23 cellular contexts compared by ENCODE assay signal in the genomic region with DNA sequence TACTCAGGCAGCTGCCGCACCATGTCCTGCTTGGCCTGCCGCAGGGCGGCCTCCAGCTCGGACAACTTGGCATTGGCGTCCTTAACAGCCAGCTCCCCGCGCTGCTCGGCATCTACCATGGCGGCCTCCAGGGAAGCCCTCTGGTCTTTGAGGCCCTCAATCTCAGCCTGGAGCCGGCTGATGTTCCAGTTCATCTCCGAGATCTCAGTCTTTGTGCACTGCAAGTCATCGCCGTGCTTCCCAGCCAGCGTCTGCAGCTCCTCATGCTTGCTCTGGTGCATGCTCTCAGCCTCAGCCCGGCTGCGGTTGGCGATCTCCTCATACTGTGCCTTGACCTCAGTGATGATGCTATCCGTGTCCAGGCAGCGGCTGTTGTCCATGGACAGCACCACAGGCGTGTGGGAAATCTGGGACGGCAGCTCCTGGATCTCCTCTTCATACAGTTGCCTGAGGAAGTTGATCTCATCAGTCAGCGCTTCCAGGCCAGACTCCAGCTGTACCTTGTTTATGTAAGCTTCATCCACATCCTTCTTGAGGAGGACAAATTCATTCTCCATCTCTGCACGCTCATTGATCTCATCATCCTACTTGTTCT. TPM values are rescaled to one million over a fixed set of nuclear protein-coding genes. Genes with fewer than 3 reads are reported as not detected.
DNase-seq lines count a peak whose midpoint lies in the region; ATAC-seq, FAIRE-seq and TF ChIP-seq lines count a peak whose summit lies in the region.
"Had no signal": no experiment of that assay in that cellular context is flagged by ENCODE, and none has a peak within 500 bp of the region (broad histone marks: within the 10 kb centered on the region; RNA-seq: fewer than 3 reads in every experiment).

No MANE protein-coding gene starts in this region.

- no peak overlapping the region for H3K18ac ChIP-seq in IMR-90 (ENCODE audit: low read depth, low read length)

- ATAC-seq in IMR-90 (ENCODE audit: low read depth) (no peak), HG03025 (IDR thresholded peaks at IDR 0.05; ENCODE audit: low FRiP score, unreplicated experiment) (no peak)
- ATAC-seq: GM23338 had no signal

- no peaks in the 10 kb centered on the region for H3K79me2 ChIP-seq in astrocyte (ENCODE audit: insufficient read depth, low read length)

- WGBS in IMR-90 (ENCODE audit: extremely low coverage in 2 of 2, insufficient read length in 1 of 2), 2 experiments = 83% methylated on average over 19 of the region's 23 CpGs; no CpG with 5 or more reads in 1 of the 2 experiments
- 95 to 96% methylated on average over 19 to 23 of the region's 23 CpGs for WGBS in endodermal cell (ENCODE audit: insufficient coverage in 1 of 2, insufficient read length in 1 of 2), 2 experiments
- 86 to 93% (median 89%) methylated on average over 19 to 23 of the region's 23 CpGs for WGBS in stomach, 5 donors

- intact Hi-C loops in IMR-90 (cut with micrococcal nuclease) = no loop called here
- intact Hi-C loops in stomach (cut with DNase I; ENCODE audit: low total_unique reads) = no loop called here
- intact Hi-C loops in dorsolateral prefrontal cortex (cut with DNase I) = no loop called here

- H3K4ac ChIP-seq in IMR-90 (ENCODE audit: low read depth, low read length) = no peak overlapping the region

- dilution Hi-C loops in IMR-90 (cut with HindIII; ENCODE audit: low sequenced_read_pairs, unreplicated experiment) = no loop called here

- H3K4me3 Mint-ChIP-seq in astrocyte (ENCODE audit: unreplicated experiment) = no peak overlapping the region
- no peak overlapping the region for H3K4me3 Mint-ChIP-seq in endodermal cell
- H3K4me3 Mint-ChIP-seq: CD4-positive, alpha-beta memory T cell; GM23338 had no signal

- H3K27me3 Mint-ChIP-seq in astrocyte (ENCODE audit: low read depth, unreplicated experiment) (peaks cover 8% of the 10 kb centered on the region), endodermal cell (ENCODE audit: insufficient read depth) (peaks cover 2% of the 10 kb centered on the region)
- H3K27me3 Mint-ChIP-seq: CD4-positive, alpha-beta memory T cell had no signal

- peaks cover 4% of the 10 kb centered on the region for H3K9me3 Mint-ChIP-seq in astrocyte (ENCODE audit: unreplicated experiment)
- H3K9me3 Mint-ChIP-seq in endodermal cell = peaks cover 4% of the 10 kb centered on the region
- H3K9me3 Mint-ChIP-seq: IgD-negative memory B cell had no signal

- no peak overlapping the region for H2AK5ac ChIP-seq in IMR-90 (ENCODE audit: low read depth, low read length)

- H2BK120ac ChIP-seq in IMR-90 (ENCODE audit: low read depth, low read length) = no peak overlapping the region

- no peaks in the 10 kb centered on the region for H4K20me1 ChIP-seq in IMR-90 (ENCODE audit: insufficient read depth, low read length)
- H4K20me1 ChIP-seq in astrocyte (ENCODE audit: insufficient read depth, low read length) = no peaks in the 10 kb centered on the region

- H3K36me3 Mint-ChIP-seq in astrocyte (ENCODE audit: low read depth, unreplicated experiment) = peaks cover 2% of the 10 kb centered on the region
- no peaks in the 10 kb centered on the region for H3K36me3 Mint-ChIP-seq in endodermal cell (ENCODE audit: low read depth)
- H3K36me3 Mint-ChIP-seq: CD4-positive, alpha-beta memory T cell; IgD-negative memory B cell had no signal

- H3K4me2 ChIP-seq in IMR-90 (ENCODE audit: low read depth, low read length) = no peak overlapping the region
- no peak overlapping the region for H3K4me2 ChIP-seq in astrocyte (ENCODE audit: low read length)
- H3K4me2 ChIP-seq: GM23338, KMS-11, SK-N-SH had no signal

- H2AFZ ChIP-seq in IMR-90 (replicated peaks; ENCODE audit: low read length, poor library complexity) = no peak overlapping the region
- H2AFZ ChIP-seq in astrocyte (ENCODE audit: low read depth, low read length) = no peak overlapping the region
- H2AFZ ChIP-seq: GM23338 had no signal

- H3K4me1 Mint-ChIP-seq in astrocyte (ENCODE audit: low read depth, unreplicated experiment) (peaks cover 2% of the 10 kb centered on the region), endodermal cell (peaks cover 11% of the 10 kb centered on the region)
- H3K4me1 Mint-ChIP-seq: GM23338 had no signal

- peaks cover 28% of the 10 kb centered on the region for H3K27me3 ChIP-seq in IMR-90 (ENCODE audit: control insufficient read depth, insufficient read depth, low read length)
- no peaks in the 10 kb centered on the region for H3K27me3 ChIP-seq in astrocyte (ENCODE audit: insufficient read depth, low read length)
- no peaks in the 10 kb centered on the region for H3K27me3 ChIP-seq in endodermal cell (ENCODE audit: control insufficient read depth, insufficient read depth, low read length, poor library complexity, severe bottlenecking)
- H3K27me3 ChIP-seq in stomach = peaks cover 0 to 21% (median 4%) of the 10 kb centered on the region in 3 donors
- no peaks in the 10 kb centered on the region for H3K27me3 ChIP-seq in dorsolateral prefrontal cortex

- no peak overlapping the region for H4K8ac ChIP-seq in IMR-90 (ENCODE audit: low read depth in 2 of 2, low read length in 2 of 2)

- H3K4me1 ChIP-seq in IMR-90 (ENCODE audit: control insufficient read depth, insufficient read depth, low read length) (no peaks in the 10 kb centered on the region), astrocyte (ENCODE audit: insufficient read depth, low read length) (no peaks in the 10 kb centered on the region), endodermal cell (ENCODE audit: control insufficient read depth, insufficient read depth, low read length) (peaks cover under 1% of the 10 kb centered on the region), stomach (no peaks in the 10 kb centered on the region)
- H3K4me1 ChIP-seq: HAP-1 had no signal

- no peak overlapping the region for H3K23ac ChIP-seq in IMR-90 (ENCODE audit: low read depth, low read length)

- DNase-seq in IMR-90 = peak; percentile 61
- DNase-seq in astrocyte (ENCODE audit: low read depth) = no peak
- peak; percentile 21 for DNase-seq in endodermal cell
- peak; percentile 20 for DNase-seq in stomach
- no peak for DNase-seq in NCI-H2227 (lab: John Stamatoyannopoulos, UW; ENCODE audit: unreplicated experiment)
- no peak for DNase-seq in dorsolateral prefrontal cortex
- DNase-seq: C1 segment of cervical spinal cord; CD4-positive, alpha-beta memory T cell; COR-L47; DMS53; MM.1S; NCI-H2029; NCI-H526 treated with DMSO at 0.1 percent for 48 hours; SK-N-SH had no signal

- no peak overlapping the region for H3K56ac ChIP-seq in IMR-90 (ENCODE audit: extremely low read depth, insufficient read depth, low read length)

- CTCF ChIA-PET in IMR-90 (lab: Yijun Ruan, JAX) = interaction anchor here (0.6 kb wide), 1 partner anchor 21 kb away, joined by 6 read pairs; no protein-coding TSS in a partner anchor

- H3K27ac Mint-ChIP-seq in astrocyte (ENCODE audit: unreplicated experiment) = no peak overlapping the region
- no peak overlapping the region for H3K27ac Mint-ChIP-seq in endodermal cell
- H3K27ac Mint-ChIP-seq: GM23338, IgD-negative memory B cell had no signal

- no peak overlapping the region for H2BK15ac ChIP-seq in IMR-90 (ENCODE audit: low read depth, low read length)

- POLR2A ChIA-PET in IMR-90 (lab: Charles Lee; ENCODE audit: unreplicated experiment) = no interaction called here

- H3K36me3 ChIP-seq in IMR-90 (ENCODE audit: control insufficient read depth, insufficient read depth, low read length) = no peaks in the 10 kb centered on the region
- H3K36me3 ChIP-seq in astrocyte (ENCODE audit: insufficient read depth, low read length) = no peaks in the 10 kb centered on the region
- no peaks in the 10 kb centered on the region for H3K36me3 ChIP-seq in endodermal cell (ENCODE audit: control insufficient read depth, insufficient read depth, low read length)
- no peaks in the 10 kb centered on the region for H3K36me3 ChIP-seq in stomach
- H3K36me3 ChIP-seq: HAP-1 had no signal

- H4K5ac ChIP-seq in IMR-90 (ENCODE audit: low read depth, low read length) = no peak overlapping the region

- no peak for TF ChIP-seq CTCF in IMR-90 (conservative IDR thresholded peaks at IDR 0.05; ENCODE audit: low read depth, low read length)
- TF ChIP-seq CTCF in astrocyte (IDR thresholded peaks at IDR 0.05; ENCODE audit: insufficient read depth, low read depth, low read length) = no peak
- TF ChIP-seq CTCF in endodermal cell (conservative IDR thresholded peaks at IDR 0.05) = no peak
- no peak for TF ChIP-seq CTCF in stomach (IDR thresholded peaks at IDR 0.05)
- no peak for TF ChIP-seq CTCF in dorsolateral prefrontal cortex (IDR thresholded peaks at IDR 0.05 in 54 of 56, conservative IDR thresholded peaks at IDR 0.05 in 2 of 56; ENCODE audit: low read depth in 1 of 56, partially characterized antibody in 56 of 56)

- no peak for FAIRE-seq in astrocyte (lab: Jason Lieb, UNC)
- FAIRE-seq: A204.1, RCC 7860 had no signal

- no peak for TF ChIP-seq RAD21 in IMR-90 (IDR thresholded peaks at IDR 0.05; ENCODE audit: low read length)

- BruUV-seq in IMR-90 (replicated peaks; lab: Mats Ljungman, UMichigan) = no TSS peak

- no peak overlapping the region for H2BK5ac ChIP-seq in IMR-90 (ENCODE audit: low read depth, low read length, poor library complexity, severe bottlenecking)

- H2BK20ac ChIP-seq in IMR-90 (ENCODE audit: low read depth, low read length) = no peak overlapping the region

- H3K14ac ChIP-seq in IMR-90 (replicated peaks; ENCODE audit: low read depth, low read length) = no peak overlapping the region

- no peak overlapping the region for H2AK9ac ChIP-seq in IMR-90 (replicated peaks; ENCODE audit: low read depth, low read length, poor library complexity)

- H3K9ac ChIP-seq in IMR-90 (ENCODE audit: low read depth, low read length) (no peak overlapping the region), astrocyte (ENCODE audit: low read length) (no peak overlapping the region), endodermal cell (ENCODE audit: extremely low read depth, low read length, poor library complexity, severe bottlenecking) (no peak overlapping the region)
- H3K9ac ChIP-seq: KMS-11, SK-N-SH had no signal

- H3K9me3 ChIP-seq in IMR-90 (ENCODE audit: control insufficient read depth, insufficient read depth, low read length) (0 out of 2 replicates have a peak, but pooled peaks cover 5% of the 10 kb centered on the region), astrocyte (ENCODE audit: insufficient read depth, low read depth, low read length) (no peaks in the 10 kb centered on the region), endodermal cell (ENCODE audit: control insufficient read depth, low read length) (no peaks in the 10 kb centered on the region), stomach (no peaks in the 10 kb centered on the region)

- H3K27ac ChIP-seq in IMR-90 (ENCODE audit: insufficient read depth, low read length) (no peak overlapping the region), astrocyte (ENCODE audit: low read depth, low read length) (peak overlapping the region; percentile 37), endodermal cell (ENCODE audit: low read depth, low read length) (no peak overlapping the region), stomach (no peak overlapping the region), dorsolateral prefrontal cortex (no peak overlapping the region)
- H3K27ac ChIP-seq: KMS-11 had no signal

- TF ChIP-seq POLR2A in IMR-90 (IDR thresholded peaks at IDR 0.05; ENCODE audit: low read depth, low read length) (no peak), stomach (IDR thresholded peaks at IDR 0.05) (no peak)

- no peak for TF ChIP-seq EP300 in stomach (IDR thresholded peaks at IDR 0.05)

- H3K9me1 ChIP-seq in IMR-90 (ENCODE audit: insufficient read depth, low read length) = no peaks in the 10 kb centered on the region

- no peak overlapping the region for H4K91ac ChIP-seq in IMR-90 (ENCODE audit: insufficient read depth, low read depth, low read length)

- in situ Hi-C loops in IMR-90 (cut with MboI; ENCODE audit: low sequenced_read_pairs) = no loop called here

- H3K4me3 ChIP-seq in IMR-90 (ENCODE audit: insufficient read depth, low read depth, low read length) (no peak overlapping the region), astrocyte (ENCODE audit: insufficient read depth, low read depth, low read length) (no peak overlapping the region), endodermal cell (ENCODE audit: low read length) (no peak overlapping the region), stomach (no peak overlapping the region), dorsolateral prefrontal cortex (no peak overlapping the region)
- H3K4me3 ChIP-seq: GM23338, HAP-1 had no signal

- H3K79me1 ChIP-seq in IMR-90 (ENCODE audit: low read depth in 1 of 2, low read length in 2 of 2) = no peaks in the 10 kb centered on the region

RNA-seq across cellular contexts. Expression of gene PSTPIP1, which starts 15.5 kb away (rescaled TPM):
- total RNA-seq in IMR-90 (2012; rRNA removed) = 0.36 and 0.56 TPM in 2 replicates
- polyA plus RNA-seq in IMR-90 (2012; rRNA removed) = 0.83 and 1.1 TPM in 2 replicates
- 0.74 and 0.75 TPM in 2 replicates for polyA plus RNA-seq in IMR-90 (2012; cell fraction: cytosol; rRNA removed)
- polyA plus RNA-seq in IMR-90 (2012; cell fraction: nucleus; rRNA removed; ENCODE audit: low replicate concordance) = 1.0 and 3.2 TPM in 2 replicates
- not detected in 2 replicates for total RNA-seq in astrocyte
- 1 to 10 TPM in 1 of 2 donors, under 1 TPM in 1; 0.29 to 1.5 TPM for total RNA-seq in endodermal cell
- polyA plus RNA-seq in endodermal cell (2013, experiment 1 of 2) = 0.82 TPM
- 0.58 TPM for polyA plus RNA-seq in endodermal cell (2013, experiment 2 of 2)
- total RNA-seq in stomach = 10 to 100 TPM in 3 of 5 donors, 1 to 10 TPM in 1, under 1 TPM in 1; 0.29 to 75.4 (median 10.1) TPM
- 1 to 10 TPM; 3.1 to 6.6 (median 4.2) TPM for polyA plus RNA-seq in stomach
- 10 to 100 TPM in 5 of 120 experiments, 1 to 10 TPM in 115; 1.7 to 14.5 (median 5.3) TPM for total RNA-seq in dorsolateral prefrontal cortex
- total RNA-seq: G401, NCI-H460 had no signal

RNA-seq across cellular contexts. Expression of gene RCN2, which starts 47.9 kb away (rescaled TPM):
- 12.0 and 26.1 TPM in 2 replicates for total RNA-seq in IMR-90 (2012; rRNA removed)
- 55.7 and 56.5 TPM in 2 replicates for polyA plus RNA-seq in IMR-90 (2012; rRNA removed)
- 12.3 and 23.1 TPM in 2 replicates for polyA plus RNA-seq in IMR-90 (2012; cell fraction: cytosol; rRNA removed)
- polyA plus RNA-seq in IMR-90 (2012; cell fraction: nucleus; rRNA removed; ENCODE audit: low replicate concordance) = 6.3 and 15.7 TPM in 2 replicates
- total RNA-seq in astrocyte = 68.0 and 80.2 TPM in 2 replicates
- total RNA-seq in endodermal cell = 100 to 1,000 TPM; 151 to 165 TPM
- polyA plus RNA-seq in endodermal cell (2013, experiment 1 of 2) = 286 TPM
- polyA plus RNA-seq in endodermal cell (2013, experiment 2 of 2) = 283 TPM
- 10 to 100 TPM; 14.0 to 67.2 (median 42.9) TPM for total RNA-seq in stomach
- 10 to 100 TPM; 17.7 to 22.7 (median 22.3) TPM for polyA plus RNA-seq in stomach
- 10 to 100 TPM; 30.8 to 80.2 (median 58.9) TPM for total RNA-seq in dorsolateral prefrontal cortex

Comparison
In these comparisons a context has a peak if more than half of its experiments do, and no peak if none do; other contexts are left out.
1. DNase-seq: peak in IMR-90 (single experiment), endodermal cell (single experiment) and stomach (single experiment); none in astrocyte (single experiment), NCI-H2227 (single experiment) and dorsolateral prefrontal cortex (0 of 10).